In genomic region chr10:17454181-17454800, GRCh38 we compare ENCODE assay signal across 8 cellular contexts. TPM values are rescaled to one million over a fixed set of nuclear protein-coding genes. Genes with fewer than 3 reads are reported as not detected.
DNase-seq lines count a peak whose midpoint lies in the region; ATAC-seq and TF ChIP-seq lines count a peak whose summit lies in the region.

ST8SIA6 (minus strand) TSS chr10:17454595; CDS start chr10:17454255, 340 bp downstream.

- H3K9me3 Mint-ChIP-seq in CD14-positive monocyte, result peaks cover 5 to 15% (median 12%) of the 10 kb centered on the region in 7 donors
- peaks cover 0 to under 1% of the 10 kb centered on the region in 2 donors for H3K9me3 Mint-ChIP-seq in activated T-cell treated with anti-CD3 and anti-CD28 coated beads, Interleukin-2, amount 50 U/mL, for 72 hours

- peak within 1 kb of the TSS in 4 of 7 donors; percentile 25 to 79 (median 58) for H3K27ac Mint-ChIP-seq in CD14-positive monocyte
- no peak within 1 kb of the TSS for H3K27ac Mint-ChIP-seq in activated T-cell treated with anti-CD3 and anti-CD28 coated beads, Interleukin-2, amount 50 U/mL, for 72 hours

- peaks cover 8% of the 10 kb centered on the region for H3K4me1 ChIP-seq in neuron (ENCODE audit: insufficient read depth, low read length)

- peak; percentile 74 to 75 for ATAC-seq in activated T-cell treated with anti-CD3 and anti-CD28 coated beads, Interleukin-2, amount 50 U/mL, for 72 hours (replicated peaks in 1 of 2)

- intact Hi-C loops in CD14-positive monocyte (cut with micrococcal nuclease), result no loop called here

- H3K27me3 ChIP-seq in neuron (ENCODE audit: insufficient read depth, low read length), result peaks cover 60% of the 10 kb centered on the region

- H2AFZ ChIP-seq in neuron (ENCODE audit: low read depth, low read length), result peak within 1 kb of the TSS; percentile 83

- TF ChIP-seq CTCF in CD14-positive monocyte (IDR thresholded peaks at IDR 0.05) (no peak), GM20000 (IDR thresholded peaks at IDR 0.05; ENCODE audit: extremely low read depth, missing control alignments) (no peak), LNCaP clone FGC (IDR thresholded peaks at IDR 0.05; ENCODE audit: control insufficient read depth, extremely low read depth, insufficient read depth) (peak; percentile 36), fibroblast of pulmonary artery (IDR thresholded peaks at IDR 0.05; ENCODE audit: low read length, missing control alignments) (no peak)

- H3K36me3 Mint-ChIP-seq in CD14-positive monocyte, result peaks cover 9 to 11% of the 10 kb centered on the region in 2 donors
- peaks cover 2 to 5% of the 10 kb centered on the region in 2 donors for H3K36me3 Mint-ChIP-seq in activated T-cell treated with anti-CD3 and anti-CD28 coated beads, Interleukin-2, amount 50 U/mL, for 72 hours (ENCODE audit: insufficient read depth in 2 of 2)

- DNase-seq in CD14-positive monocyte (ENCODE audit: low spot score) (peak; percentile 51), GM20000 (ENCODE audit: low spot score) (peak; percentile 80), LNCaP clone FGC (ENCODE audit: low read depth) (no peak), fibroblast of pulmonary artery (ENCODE audit: low read depth) (peak; percentile 48), ureter (ENCODE audit: low spot score) (peak; percentile 51), NCI-H510A treated with DMSO at 0.1 percent for 48 hours (lab: John Stamatoyannopoulos, UW) (no peak)
- DNase-seq in activated T-cell treated with anti-CD3 and anti-CD28 coated beads, Interleukin-2, amount 50 U/mL, for 72 hours, result peak; percentile 60 to 66

- peak within 1 kb of the TSS; percentile 84 to 95 for H3K4me3 Mint-ChIP-seq in CD14-positive monocyte
- H3K4me3 Mint-ChIP-seq in activated T-cell treated with anti-CD3 and anti-CD28 coated beads, Interleukin-2, amount 50 U/mL, for 72 hours, result peak within 1 kb of the TSS; percentile 90

- H3K27me3 Mint-ChIP-seq in CD14-positive monocyte (ENCODE audit: low read depth in 3 of 3), result peaks cover 21 to 28% (median 23%) of the 10 kb centered on the region in 3 donors
- peaks cover 52% of the 10 kb centered on the region for H3K27me3 Mint-ChIP-seq in activated T-cell treated with anti-CD3 and anti-CD28 coated beads, Interleukin-2, amount 50 U/mL, for 72 hours (ENCODE audit: low read depth)

- H3K36me3 ChIP-seq in neuron (ENCODE audit: insufficient read depth, low read length), result no peaks in the 10 kb centered on the region

- H3K4me3 ChIP-seq in LNCaP clone FGC (ENCODE audit: low read depth, low read length) (peak within 1 kb of the TSS; percentile 46), fibroblast of pulmonary artery (replicated peaks; ENCODE audit: low read depth, low read length) (peak within 1 kb of the TSS; percentile 46), neuron (ENCODE audit: low read length) (peak within 1 kb of the TSS; percentile 33)

- H3K4me1 Mint-ChIP-seq in CD14-positive monocyte, result peaks cover 23% of the 10 kb centered on the region
- H3K4me1 Mint-ChIP-seq in activated T-cell treated with anti-CD3 and anti-CD28 coated beads, Interleukin-2, amount 50 U/mL, for 72 hours (ENCODE audit: low read depth), result peaks cover 5% of the 10 kb centered on the region

- peaks cover 7% of the 10 kb centered on the region for H3K9me3 ChIP-seq in neuron (ENCODE audit: low read length)

RNA-seq across cellular contexts. Expression of gene ST8SIA6, which starts in this region (rescaled TPM):
- under 1 TPM in 1 of 2 donors, not detected in 1; 0.11 TPM for polyA plus RNA-seq in CD14-positive monocyte
- total RNA-seq in activated T-cell treated with anti-CD3 and anti-CD28 coated beads, Interleukin-2, amount 50 U/mL, for 72 hours, result under 1 TPM in 1 of 2 donors, not detected in 1; 0.30 TPM
- total RNA-seq in ureter, result 0.73 TPM

Comparison
In these comparisons a context has a peak if more than half of its experiments do, and no peak if none do; other contexts are left out.
1. Peak in DNase-seq in CD14-positive monocyte; RNA of the gene not detected or under 1 TPM.
2. Peak in DNase-seq and ATAC-seq in activated T-cell treated with anti-CD3 and anti-CD28 coated beads, Interleukin-2, amount 50 U/mL, for 72 hours; RNA of the gene not detected or under 1 TPM.
3. Peak in DNase-seq in ureter; RNA of the gene not detected or under 1 TPM.
4. DNase-seq: peak in GM20000 (single experiment) and fibroblast of pulmonary artery (single experiment); none in LNCaP clone FGC (single experiment) and NCI-H510A treated with DMSO at 0.1 percent for 48 hours (single experiment).
5. Peak in every context shown above with its lines, with median percentiles within 50 percentile points of each other: H3K4me3 ChIP-seq.